ENCODE assay signal across 1 cellular context in genomic region chr2:233854241-233854981, GRCh38.
TF ChIP-seq lines count a peak whose summit lies in the region.

Gene HJURP (minus strand): TSS chr2:233854535. CDS start chr2:233854500, 35 bp downstream.

TF ChIP-seq in HepG2, 621 proteins besides CTCF, POLR2A, EP300 and RAD21 (continued from another document and continues in another):
- TF ChIP-seq ZNF687 (CRISPR knock-in tag; IDR thresholded peaks at IDR 0.05) (peak; percentile 93), CERS6 (CRISPR knock-in tag; IDR thresholded peaks at IDR 0.05) (no peak), MXI1 (IDR thresholded peaks at IDR 0.05; ENCODE audit: borderline replicate concordance, low read depth, low read length) (peak; percentile 90; the same call in 2 of the 3 replicates), GFI1 (CRISPR knock-in tag; IDR thresholded peaks at IDR 0.05; ENCODE audit: borderline replicate concordance) (peak; percentile 12; the same call in 1 of the 2 replicates), NFKBIZ (CRISPR knock-in tag; IDR thresholded peaks at IDR 0.05) (no peak), SOX6 (IDR thresholded peaks at IDR 0.05) (no peak), SOX6 (CRISPR knock-in tag; IDR thresholded peaks at IDR 0.05) (peak; percentile 71), JUND (CRISPR knock-in tag; IDR thresholded peaks at IDR 0.05) (no peak), FOXA1 (IDR thresholded peaks at IDR 0.05) (no peak), FOXA1 (CRISPR knock-in tag; IDR thresholded peaks at IDR 0.05) (peak; percentile 32; the same call in 1 of the 2 replicates), IKZF4 (CRISPR knock-in tag; IDR thresholded peaks at IDR 0.05; ENCODE audit: borderline replicate concordance, low read depth, not compliant biosample characterization) (peak; percentile 18), ZNF138 (CRISPR knock-in tag; IDR thresholded peaks at IDR 0.05; ENCODE audit: low read depth) (no peak), PRMT3 (CRISPR knock-in tag; IDR thresholded peaks at IDR 0.05; ENCODE audit: borderline replicate concordance, low read depth) (peak; percentile 99), SRSF1 (optimal IDR thresholded peaks at IDR 0.05; ENCODE audit: low read depth, low read length) (peak; percentile 92), SMARCC2 (IDR thresholded peaks at IDR 0.05) (no peak), PHF20 (CRISPR knock-in tag; IDR thresholded peaks at IDR 0.05) (peak; percentile 67), CEBPZ (IDR thresholded peaks at IDR 0.05; ENCODE audit: low read length) (no peak), ZKSCAN5 (CRISPR knock-in tag; IDR thresholded peaks at IDR 0.05) (no peak; the same call in 1 of the 2 replicates), ZNF431 (CRISPR knock-in tag; IDR thresholded peaks at IDR 0.05; ENCODE audit: borderline replicate concordance, low read depth) (no peak; the same call in 1 of the 2 replicates), ZNF782 (CRISPR knock-in tag; IDR thresholded peaks at IDR 0.05; ENCODE audit: borderline replicate concordance) (no peak), CEBPG (CRISPR knock-in tag; IDR thresholded peaks at IDR 0.05) (no peak), THAP11 (CRISPR knock-in tag; IDR thresholded peaks at IDR 0.05) (peak; percentile 64), FOXO1 (CRISPR knock-in tag; IDR thresholded peaks at IDR 0.05) (peak; percentile 53), ZBTB2 (CRISPR knock-in tag; IDR thresholded peaks at IDR 0.05; ENCODE audit: low read depth) (peak; percentile 93), FOXC1 (CRISPR knock-in tag; IDR thresholded peaks at IDR 0.05; ENCODE audit: borderline replicate concordance) (peak; percentile 94), ZNF737 (CRISPR knock-in tag; IDR thresholded peaks at IDR 0.05; ENCODE audit: borderline replicate concordance) (no peak), ZNF557 (CRISPR knock-in tag; IDR thresholded peaks at IDR 0.05) (peak; percentile 51; the same call in 1 of the 2 replicates), HNF1A (IDR thresholded peaks at IDR 0.05; ENCODE audit: low read depth) (0 out of 2 replicates have a peak, but pooled peaks have one; percentile 12), HNF1A (CRISPR knock-in tag; IDR thresholded peaks at IDR 0.05; ENCODE audit: borderline replicate concordance) (no peak), HNRNPUL1 (IDR thresholded peaks at IDR 0.05; ENCODE audit: low read depth, low read length) (no peak), ZNF788 (CRISPR knock-in tag; IDR thresholded peaks at IDR 0.05; ENCODE audit: borderline replicate concordance) (peak; percentile 69; the same call in 1 of the 2 replicates), ZNF569 (CRISPR knock-in tag; IDR thresholded peaks at IDR 0.05; ENCODE audit: borderline replicate concordance) (no peak), ZNF576 (CRISPR knock-in tag; IDR thresholded peaks at IDR 0.05) (no peak), ZNF274 (CRISPR knock-in tag; IDR thresholded peaks at IDR 0.05) (peak; percentile 61), ASH2L (IDR thresholded peaks at IDR 0.05; ENCODE audit: insufficient read length, low read depth, low read length) (peak; percentile 70), NCOR1 (IDR thresholded peaks at IDR 0.05; ENCODE audit: borderline replicate concordance, low read length) (peak; percentile 65; the same call in 1 of the 2 replicates), KDM3A (CRISPR knock-in tag; IDR thresholded peaks at IDR 0.05; ENCODE audit: low read depth) (peak; percentile 49; the same call in 1 of the 2 replicates), NR2F6 (IDR thresholded peaks at IDR 0.05) (no peak), NR2F6 (CRISPR knock-in tag; IDR thresholded peaks at IDR 0.05) (no peak), ZNF383 (CRISPR knock-in tag; IDR thresholded peaks at IDR 0.05; ENCODE audit: borderline replicate concordance) (no peak), ZNF275 (CRISPR knock-in tag; IDR thresholded peaks at IDR 0.05; ENCODE audit: borderline replicate concordance) (peak; percentile 53; the same call in 1 of the 2 replicates), ZNF232 (CRISPR knock-in tag; IDR thresholded peaks at IDR 0.05; ENCODE audit: borderline replicate concordance) (no peak), LCORL (IDR thresholded peaks at IDR 0.05) (no peak), LCORL (CRISPR knock-in tag; IDR thresholded peaks at IDR 0.05) (peak; percentile 16; the same call in 1 of the 2 replicates), ZNF678 (CRISPR knock-in tag; IDR thresholded peaks at IDR 0.05) (no peak), KMT2A (CRISPR knock-in tag; IDR thresholded peaks at IDR 0.05) (peak; percentile 78), POLR2AphosphoS2 (IDR thresholded peaks at IDR 0.05; ENCODE audit: low read depth, low read length) (no peak), HOXD1 (CRISPR knock-in tag; IDR thresholded peaks at IDR 0.05) (no peak), CREBL2 (CRISPR knock-in tag; IDR thresholded peaks at IDR 0.05; ENCODE audit: borderline replicate concordance) (peak; percentile 62), ZNF235 (CRISPR knock-in tag; IDR thresholded peaks at IDR 0.05; ENCODE audit: borderline replicate concordance) (peak; percentile 63; the same call in 1 of the 2 replicates), TBP (CRISPR knock-in tag; IDR thresholded peaks at IDR 0.05) (no peak), ATF6 (CRISPR knock-in tag; conservative IDR thresholded peaks at IDR 0.05) (no peak), ZNF224 (CRISPR knock-in tag; IDR thresholded peaks at IDR 0.05) (no peak)
